ENCODE assay signal across 8 cellular contexts in genomic region chr1:218344814-218345672, GRCh38. TPM values are rescaled to one million over a fixed set of nuclear protein-coding genes. Genes with fewer than 3 reads are reported as not detected.
A peak's percentile ranks its signal among the peaks of the same experiment; 100 is the strongest.
DNase-seq lines count a peak whose midpoint lies in the region; ATAC-seq and TF ChIP-seq lines count a peak whose summit lies in the region.

TSS of gene TGFB2 (plus strand) at chr1:218345336. CDS start at chr1:218346702, 1,366 bp downstream.

- H2AK5ac ChIP-seq in IMR-90 (ENCODE audit: low read depth, low read length) = peak within 1 kb of the TSS; percentile 35

- peaks cover 49% of the 10 kb centered on the region for H3K27me3 Mint-ChIP-seq in T-helper 2 cell treated with Interferon-gamma antibody and Interleukin-4, amounts not matched to agents 5 μg/mL and 100 μg/mL, for 36 hours (ENCODE audit: low read depth)

- peak within 1 kb of the TSS; percentile 87 for H3K4me2 ChIP-seq in IMR-90 (ENCODE audit: low read depth, low read length)

- H3K23ac ChIP-seq in IMR-90 (ENCODE audit: low read depth, low read length) = peak within 1 kb of the TSS; percentile 92

- H3K4me3 Mint-ChIP-seq in T-helper 2 cell treated with Interferon-gamma antibody and Interleukin-4, amounts not matched to agents 5 μg/mL and 100 μg/mL, for 36 hours = no peak within 1 kb of the TSS

- peak; percentile 50 for ATAC-seq in GM21619 (IDR thresholded peaks at IDR 0.05; ENCODE audit: unreplicated experiment)
- peak; percentile 27 for ATAC-seq in IMR-90 (ENCODE audit: low read depth)

- H3K9me1 ChIP-seq in IMR-90 (ENCODE audit: insufficient read depth, low read length) = no peaks in the 10 kb centered on the region

- H3K27me3 ChIP-seq in IMR-90 (ENCODE audit: control insufficient read depth, insufficient read depth, low read length) (no peaks in the 10 kb centered on the region), transverse colon (peaks cover 44% of the 10 kb centered on the region)

- H3K36me3 ChIP-seq in IMR-90 (ENCODE audit: control insufficient read depth, insufficient read depth, low read length) (no peaks in the 10 kb centered on the region), mesodermal cell (ENCODE audit: control insufficient read depth, insufficient read depth, low read length) (no peaks in the 10 kb centered on the region), transverse colon (no peaks in the 10 kb centered on the region)

- peaks cover 0 to 9% of the 10 kb centered on the region in 2 experiments; a peak in 3 of 4 replicates for H3K79me1 ChIP-seq in IMR-90 (ENCODE audit: low read depth in 1 of 2, low read length in 2 of 2)

- no peak for TF ChIP-seq RAD21 in IMR-90 (IDR thresholded peaks at IDR 0.05; ENCODE audit: low read length)

- in situ Hi-C loops in IMR-90 (cut with MboI; ENCODE audit: low sequenced_read_pairs) = loop anchor here (5.0 to 10.0 kb wide), 3 partner anchors 722 to 1040 kb away; partner anchors contain the start of gene LYPLAL1
- in situ Hi-C loops in transverse colon (cut with MboI; ENCODE audit: low pct_ligation_motif_present in 1 of 4, low pct_unique_long_range_greater_than_20kb in 1 of 4, low sequenced_read_pairs in 3 of 4) = loop anchor here (25.0 kb wide), 5 partner anchors 167 to 1467 kb away; no protein-coding TSS in a partner anchor

- dilution Hi-C loops in IMR-90 (cut with HindIII; ENCODE audit: low sequenced_read_pairs, unreplicated experiment) = no loop called here

- TF ChIP-seq POLR2A in IMR-90 (IDR thresholded peaks at IDR 0.05; ENCODE audit: low read depth, low read length) = peak; percentile 95
- TF ChIP-seq POLR2A in transverse colon (IDR thresholded peaks at IDR 0.05) = peak; percentile 60

- H3K4me1 ChIP-seq in IMR-90 (ENCODE audit: control insufficient read depth, insufficient read depth, low read length) = peaks cover 1% of the 10 kb centered on the region; the same call in 1 of the 2 replicates
- H3K4me1 ChIP-seq in mesodermal cell (ENCODE audit: control insufficient read depth, insufficient read depth, low read length, poor library complexity, severe bottlenecking) = peaks cover 8% of the 10 kb centered on the region
- peaks cover 0 to 43% (median 14%) of the 10 kb centered on the region in 4 donors for H3K4me1 ChIP-seq in transverse colon

- peak within 1 kb of the TSS; percentile 86 for H3K14ac ChIP-seq in IMR-90 (replicated peaks; ENCODE audit: low read depth, low read length)

- H4K91ac ChIP-seq in IMR-90 (ENCODE audit: insufficient read depth, low read depth, low read length) = peak within 1 kb of the TSS; percentile 69

- H3K9ac ChIP-seq in IMR-90 (ENCODE audit: low read depth, low read length) = peak within 1 kb of the TSS; percentile 94

- peak within 1 kb of the TSS; percentile 54 for H3K18ac ChIP-seq in IMR-90 (ENCODE audit: low read depth, low read length)

- H3K4me1 Mint-ChIP-seq in T-helper 2 cell treated with Interferon-gamma antibody and Interleukin-4, amounts not matched to agents 5 μg/mL and 100 μg/mL, for 36 hours (ENCODE audit: low read depth) = peaks cover 15% of the 10 kb centered on the region

- H2AK9ac ChIP-seq in IMR-90 (replicated peaks; ENCODE audit: low read depth, low read length, poor library complexity) = peak within 1 kb of the TSS; percentile 28

- H4K20me1 ChIP-seq in IMR-90 (ENCODE audit: insufficient read depth, low read length) = no peaks in the 10 kb centered on the region

- TF ChIP-seq EP300 in transverse colon (IDR thresholded peaks at IDR 0.05; ENCODE audit: low read depth) = no peak

- H3K9me3 ChIP-seq in IMR-90 (ENCODE audit: control insufficient read depth, insufficient read depth, low read length) (no peaks in the 10 kb centered on the region), mesodermal cell (ENCODE audit: control insufficient read depth, low read length) (no peaks in the 10 kb centered on the region), transverse colon (no peaks in the 10 kb centered on the region)

- H3K27ac Mint-ChIP-seq in T-helper 2 cell treated with Interferon-gamma antibody and Interleukin-4, amounts not matched to agents 5 μg/mL and 100 μg/mL, for 36 hours = no peak within 1 kb of the TSS

- peak within 1 kb of the TSS; percentile 81 for H3K4me3 ChIP-seq in IMR-90 (ENCODE audit: insufficient read depth, low read depth, low read length)
- H3K4me3 ChIP-seq in epithelial cell of proximal tubule (ENCODE audit: low read depth, low read length) = peak within 1 kb of the TSS; percentile 79
- peak within 1 kb of the TSS; percentile 84 for H3K4me3 ChIP-seq in mesodermal cell (ENCODE audit: extremely low read depth, insufficient read depth, low read length, poor library complexity, severe bottlenecking)
- peak within 1 kb of the TSS; percentile 42 to 63 (median 50) for H3K4me3 ChIP-seq in transverse colon

- peak within 1 kb of the TSS; percentile 10 for H4K5ac ChIP-seq in IMR-90 (ENCODE audit: low read depth, low read length)

- H2BK5ac ChIP-seq in IMR-90 (ENCODE audit: low read depth, low read length, poor library complexity, severe bottlenecking) = peak within 1 kb of the TSS; percentile 48

- H3K9me3 Mint-ChIP-seq in T-helper 2 cell treated with Interferon-gamma antibody and Interleukin-4, amounts not matched to agents 5 μg/mL and 100 μg/mL, for 36 hours = no peaks in the 10 kb centered on the region

- peak within 1 kb of the TSS; percentile 16 for H2BK120ac ChIP-seq in IMR-90 (ENCODE audit: low read depth, low read length)

- TSS peak; percentile 81 for BruUV-seq in IMR-90 (replicated peaks; lab: Mats Ljungman, UMichigan)

- peak within 1 kb of the TSS; percentile 76 for H3K27ac ChIP-seq in IMR-90 (ENCODE audit: insufficient read depth, low read length)
- peak within 1 kb of the TSS; percentile 71 for H3K27ac ChIP-seq in mesodermal cell (ENCODE audit: low read depth, low read length, severe bottlenecking)
- peak within 1 kb of the TSS; percentile 74 to 88 (median 83) for H3K27ac ChIP-seq in transverse colon

- peak within 1 kb of the TSS; percentile 53 for H2BK15ac ChIP-seq in IMR-90 (ENCODE audit: low read depth, low read length)

- peak within 1 kb of the TSS; percentile 48; a peak in 3 of 4 replicates for H4K8ac ChIP-seq in IMR-90 (ENCODE audit: low read depth in 2 of 2, low read length in 2 of 2)

- no peaks in the 10 kb centered on the region for H3K36me3 Mint-ChIP-seq in T-helper 2 cell treated with Interferon-gamma antibody and Interleukin-4, amounts not matched to agents 5 μg/mL and 100 μg/mL, for 36 hours (ENCODE audit: low read depth)

- POLR2A ChIA-PET in IMR-90 (lab: Charles Lee; ENCODE audit: unreplicated experiment) = interaction anchor here (0.5 to 1.4 kb wide), 13 partner anchors 9 to 1489 kb away, joined by 3 to 5 read pairs (median 3); no protein-coding TSS in a partner anchor

- peak; percentile 13 for DNase-seq in DMS153 (lab: John Stamatoyannopoulos, UW)
- no peak for DNase-seq in DMS153 treated with DMSO at 0.1 percent for 48 hours (lab: John Stamatoyannopoulos, UW; ENCODE audit: unreplicated experiment)
- DNase-seq in IMR-90 = peak; percentile 85
- DNase-seq in T-helper 2 cell treated with Interferon-gamma antibody and Interleukin-4, amounts not matched to agents 5 μg/mL and 100 μg/mL, for 36 hours (ENCODE audit: low spot score) = peak; percentile 10
- peak; percentile 74 for DNase-seq in epithelial cell of proximal tubule (ENCODE audit: low read depth)
- peak; percentile 21 for DNase-seq in transverse colon

- H2AFZ ChIP-seq in IMR-90 (replicated peaks; ENCODE audit: low read length, poor library complexity) = peak within 1 kb of the TSS; percentile 83

- H3K4ac ChIP-seq in IMR-90 (ENCODE audit: low read depth, low read length) = peak within 1 kb of the TSS; percentile 43

- peak within 1 kb of the TSS; percentile 80 for H3K56ac ChIP-seq in IMR-90 (ENCODE audit: extremely low read depth, insufficient read depth, low read length)

- intact Hi-C loops in IMR-90 (cut with micrococcal nuclease) (loop anchor here (1.0 to 10.0 kb wide), 8 partner anchors 135 to 1222 kb away; partner anchors contain the start of gene LYPLAL1), transverse colon (cut with DNase I; ENCODE audit: low total_unique reads) (loop anchor here (10.0 kb wide), 1 partner anchor 180 kb away; no protein-coding TSS in a partner anchor)

- peak within 1 kb of the TSS; percentile 37 for H2BK20ac ChIP-seq in IMR-90 (ENCODE audit: low read depth, low read length)

- no peak for TF ChIP-seq CTCF in IMR-90 (conservative IDR thresholded peaks at IDR 0.05; ENCODE audit: low read depth, low read length)
- no peak for TF ChIP-seq CTCF in epithelial cell of proximal tubule (conservative IDR thresholded peaks at IDR 0.05; ENCODE audit: low read depth, low read length)
- no peak for TF ChIP-seq CTCF in transverse colon (IDR thresholded peaks at IDR 0.05)

- WGBS in IMR-90 (ENCODE audit: extremely low coverage in 2 of 2, insufficient read length in 1 of 2), 2 experiments = 0% methylated on average over 4 of the region's 22 CpGs; no CpG with 5 or more reads in 1 of the 2 experiments
- WGBS in mesodermal cell (ENCODE audit: insufficient coverage in 2 of 2), 2 experiments = 20 to 22% methylated on average over 10 to 15 of the region's 22 CpGs
- WGBS in transverse colon (ENCODE audit: low coverage in 1 of 2), 2 donors = 0 to 7% methylated on average over 11 to 22 of the region's 22 CpGs

- CTCF ChIA-PET in IMR-90 (lab: Yijun Ruan, JAX) = interaction anchor here (1.0 to 1.2 kb wide), 2 partner anchors 722 to 1041 kb away, joined by 3 to 4 read pairs; no protein-coding TSS in a partner anchor

TF ChIP-seq in IMR-90, 13 proteins besides CTCF, POLR2A, EP300 and RAD21 (continues in another document):
- TF ChIP-seq MAZ (IDR thresholded peaks at IDR 0.05; ENCODE audit: borderline replicate concordance, low read depth, low read length) = no peak
- no peak for TF ChIP-seq CEBPB (IDR thresholded peaks at IDR 0.05; ENCODE audit: low read depth, low read length)
- no peak for TF ChIP-seq RCOR1 (IDR thresholded peaks at IDR 0.05; ENCODE audit: insufficient replicate concordance, low read length)
- TF ChIP-seq SMC3 (IDR thresholded peaks at IDR 0.05; ENCODE audit: low read depth, low read length) = no peak
- peak; percentile 67; the same call in 1 of the 2 replicates for TF ChIP-seq MXI1 (IDR thresholded peaks at IDR 0.05; ENCODE audit: borderline replicate concordance, low read depth, low read length)
- TF ChIP-seq FOS (IDR thresholded peaks at IDR 0.05; ENCODE audit: low read depth, low read length) = no peak

RNA-seq across cellular contexts. Expression of gene TGFB2, which starts in this region (rescaled TPM):
- total RNA-seq in IMR-90 (2012; rRNA removed) = 3.8 and 5.3 TPM in 2 replicates
- 2.3 and 3.7 TPM in 2 replicates for polyA plus RNA-seq in IMR-90 (2012; rRNA removed)
- 0.87 and 1.2 TPM in 2 replicates for polyA plus RNA-seq in IMR-90 (2012; cell fraction: cytosol; rRNA removed)
- polyA plus RNA-seq in IMR-90 (2012; cell fraction: nucleus; rRNA removed; ENCODE audit: low replicate concordance) = 0.58 and 2.9 TPM in 2 replicates
- total RNA-seq in epithelial cell of proximal tubule = 33.7 and 35.7 TPM in 2 replicates
- 74.9 TPM for polyA plus RNA-seq in mesodermal cell (2013, experiment 1 of 2)
- 66.7 TPM for polyA plus RNA-seq in mesodermal cell (2013, experiment 2 of 2)
- total RNA-seq in transverse colon = 1 to 10 TPM in 2 of 4 donors, under 1 TPM in 2; 0.41 to 2.2 (median 1.1) TPM
